Comparison of ENCODE assay signal across 17 cellular contexts in genomic region chr4:139750099-139750498, GRCh38.
"Had no signal": no experiment of that assay in that cellular context is flagged by ENCODE, and none has a peak within 500 bp of the region (broad histone marks: within the 10 kb centered on the region; RNA-seq: fewer than 3 reads in every experiment).

No MANE protein-coding gene starts in this region.

- H3K9me3 Mint-ChIP-seq: activated CD4-positive, alpha-beta memory T cell treated with anti-CD3 and anti-CD28 coated beads, Interleukin-2, amount 10 ng/mL, durations not matched to agents 7 days and 5 days; activated CD4-positive, alpha-beta T cell treated with anti-CD3 and anti-CD28 coated beads, Interleukin-2, amount 10 ng/mL, durations not matched to agents 24 days and 14 days; activated naive CD4-positive, alpha-beta T cell treated with anti-CD3 and anti-CD28 coated beads, Interleukin-2, amount 10 ng/mL, durations not matched to agents 7 days and 5 days; activated T-cell treated with anti-CD3 and anti-CD28 coated beads, Interleukin-2, amount 50 U/mL, for 72 hours; memory B cell; naive B cell had no signal

- H3K4me1 Mint-ChIP-seq: activated CD4-positive, alpha-beta memory T cell treated with anti-CD3 and anti-CD28 coated beads, Interleukin-2, amount 10 ng/mL, durations not matched to agents 7 days and 5 days; activated naive CD4-positive, alpha-beta T cell treated with anti-CD3 and anti-CD28 coated beads, Interleukin-2, amount 10 ng/mL, durations not matched to agents 7 days and 5 days; memory B cell; naive B cell had no signal

- H3K4me3 Mint-ChIP-seq: activated CD4-positive, alpha-beta memory T cell treated with anti-CD3 and anti-CD28 coated beads, Interleukin-2, amount 10 ng/mL, durations not matched to agents 7 days and 5 days; activated CD4-positive, alpha-beta T cell treated with anti-CD3 and anti-CD28 coated beads, Interleukin-2, amount 10 ng/mL, durations not matched to agents 24 days and 14 days; activated naive CD4-positive, alpha-beta T cell treated with anti-CD3 and anti-CD28 coated beads, Interleukin-2, amount 10 ng/mL, durations not matched to agents 7 days and 5 days; activated T-cell treated with anti-CD3 and anti-CD28 coated beads, Interleukin-2, amount 50 U/mL, for 72 hours; memory B cell; naive B cell had no signal

- DNase-seq: activated CD4-positive, alpha-beta memory T cell treated with anti-CD3 and anti-CD28 coated beads, Interleukin-2, amount 10 ng/mL, durations not matched to agents 7 days and 5 days; activated CD4-positive, alpha-beta T cell treated with anti-CD3 and anti-CD28 coated beads, Interleukin-2, amount 10 ng/mL, durations not matched to agents 24 days and 14 days; activated effector memory CD4-positive, alpha-beta T cell treated with anti-CD3 and anti-CD28 coated beads, Interleukin-2, amount 50 U/mL, for 16 hours; activated naive CD4-positive, alpha-beta T cell treated with anti-CD3 and anti-CD28 coated beads, Interleukin-2, amount 10 ng/mL, durations not matched to agents 7 days and 5 days; activated T-cell treated with anti-CD3 and anti-CD28 coated beads, Interleukin-2, amount 50 U/mL, for 72 hours; amygdala; cortex of kidney; heart left ventricle; naive B cell; retina; stimulated activated CD4-positive, alpha-beta T cell treated with anti-CD3 and anti-CD28 coated beads, Interleukin-2, amount 100 ng/mL, for 48 hours; stimulated activated naive CD4-positive, alpha-beta T cell had no signal

- H3K27me3 Mint-ChIP-seq: activated CD4-positive, alpha-beta memory T cell treated with anti-CD3 and anti-CD28 coated beads, Interleukin-2, amount 10 ng/mL, durations not matched to agents 7 days and 5 days; naive B cell; progenitor cell of endocrine pancreas had no signal

- ATAC-seq: activated CD4-positive, CD25-positive, alpha-beta regulatory T cell treated with anti-CD3 and anti-CD28 coated beads, Interleukin-2, amount 50 U/mL, for 24 hours; activated T-cell treated with anti-CD3 and anti-CD28 coated beads, Interleukin-2, amount 50 U/mL, for 72 hours; gastroesophageal sphincter; heart left ventricle had no signal

- H3K27ac ChIP-seq: epithelial cell of prostate, gastroesophageal sphincter, heart left ventricle had no signal

- H3K27me3 ChIP-seq: gastroesophageal sphincter, heart left ventricle had no signal

- H3K4me3 ChIP-seq: gastroesophageal sphincter, heart left ventricle had no signal

- H3K27ac Mint-ChIP-seq: activated CD4-positive, alpha-beta memory T cell treated with anti-CD3 and anti-CD28 coated beads, Interleukin-2, amount 10 ng/mL, durations not matched to agents 7 days and 5 days; activated CD4-positive, alpha-beta T cell treated with anti-CD3 and anti-CD28 coated beads, Interleukin-2, amount 10 ng/mL, durations not matched to agents 24 days and 14 days; activated naive CD4-positive, alpha-beta T cell treated with anti-CD3 and anti-CD28 coated beads, Interleukin-2, amount 10 ng/mL, durations not matched to agents 7 days and 5 days; activated T-cell treated with anti-CD3 and anti-CD28 coated beads, Interleukin-2, amount 50 U/mL, for 72 hours; memory B cell; progenitor cell of endocrine pancreas had no signal

- H3K4me1 ChIP-seq: gastroesophageal sphincter, heart left ventricle had no signal

- H3K36me3 ChIP-seq: gastroesophageal sphincter, heart left ventricle had no signal

- H3K9me3 ChIP-seq: gastroesophageal sphincter, heart left ventricle had no signal

- H3K36me3 Mint-ChIP-seq: activated naive CD4-positive, alpha-beta T cell treated with anti-CD3 and anti-CD28 coated beads, Interleukin-2, amount 10 ng/mL, durations not matched to agents 7 days and 5 days; memory B cell; naive B cell had no signal
